Comparison of ENCODE assay signal across 11 cellular contexts in genomic region chr11:16356057-16356750, GRCh38. TPM values are rescaled to one million over a fixed set of nuclear protein-coding genes. Genes with fewer than 3 reads are reported as not detected.
DNase-seq lines count a peak whose midpoint lies in the region; ATAC-seq and TF ChIP-seq lines count a peak whose summit lies in the region.
"Had no signal": no experiment of that assay in that cellular context is flagged by ENCODE, and none has a peak within 500 bp of the region (broad histone marks: within the 10 kb centered on the region; RNA-seq: fewer than 3 reads in every experiment).

Gene SOX6, minus strand, starts transcription at chr11:16356546. Its CDS starts 15,298 bp downstream, at chr11:16341248.

- no peaks in the 10 kb centered on the region for H3K9me2 ChIP-seq in SK-N-SH

- H3K9ac ChIP-seq in SK-N-SH (no peak within 1 kb of the TSS), mesenchymal stem cell (ENCODE audit: low read length) (no peak within 1 kb of the TSS), trophoblast cell (ENCODE audit: low read length) (no peak within 1 kb of the TSS)

- 52% methylated on average over 3 of the region's 3 CpGs for WGBS in SK-N-SH (ENCODE audit: low lambda C conversion rate)
- WGBS in mesenchymal stem cell, result 47% methylated on average over 2 of the region's 3 CpGs
- WGBS in tibial nerve, 2 donors, result 19 to 29% methylated on average over 3 of the region's 3 CpGs
- WGBS in trophoblast cell (ENCODE audit: extremely low coverage, insufficient coverage, insufficient read length), result no CpG with 5 or more reads among the region's 3 CpGs

- H4K20me1 ChIP-seq in SK-N-SH (ENCODE audit: insufficient read depth), result no peaks in the 10 kb centered on the region

- ATAC-seq in SK-N-SH treated with all-trans-retinoic acid at 6 μM for 48 hours (peak; percentile 79), esophagus mucosa (no peak)
- ATAC-seq: lower lobe of right lung had no signal

- CTCF ChIA-PET in SK-N-SH (lab: Yijun Ruan, JAX), result interaction anchor here (1.1 to 1.3 kb wide), 2 partner anchors 9 kb away, joined by 3 to 4 read pairs; no protein-coding TSS in a partner anchor

- H3K36me3 ChIP-seq in SK-N-SH (replicated peaks in 1 of 2; ENCODE audit: control insufficient read depth in 1 of 2, insufficient read depth in 2 of 2, low read length in 1 of 2), result no peaks in the 10 kb centered on the region
- H3K36me3 ChIP-seq in mesenchymal stem cell (ENCODE audit: control insufficient read depth in 1 of 2, insufficient read depth in 2 of 2, low read depth in 1 of 2, low read length in 2 of 2), result no peaks in the 10 kb centered on the region
- H3K36me3 ChIP-seq in tibial nerve, result no peaks in the 10 kb centered on the region
- H3K36me3 ChIP-seq in uterus, result no peaks in the 10 kb centered on the region
- no peaks in the 10 kb centered on the region for H3K36me3 ChIP-seq in trophoblast cell (ENCODE audit: control insufficient read depth in 1 of 2, insufficient read depth in 2 of 2, low read length in 2 of 2)
- H3K36me3 ChIP-seq: lower lobe of right lung had no signal

- H3F3A ChIP-seq in SK-N-SH (replicated peaks; ENCODE audit: insufficient read depth), result no peaks in the 10 kb centered on the region

- H3K14ac ChIP-seq in mesenchymal stem cell (ENCODE audit: low read length in 2 of 2) (no peak within 1 kb of the TSS), trophoblast cell (ENCODE audit: low read length) (no peak within 1 kb of the TSS)

- H3K9me3 ChIP-seq in SK-N-SH (no peaks in the 10 kb centered on the region), mesenchymal stem cell (ENCODE audit: control insufficient read depth, low read length) (no peaks in the 10 kb centered on the region), tibial nerve (no peaks in the 10 kb centered on the region), uterus (no peaks in the 10 kb centered on the region), trophoblast cell (ENCODE audit: insufficient read depth, low read depth, low read length) (no peaks in the 10 kb centered on the region)
- H3K9me3 ChIP-seq: lower lobe of right lung had no signal

- no peak within 1 kb of the TSS for H3K27ac ChIP-seq in SK-N-SH (ENCODE audit: low read depth in 2 of 2, low read length in 1 of 2)
- no peak within 1 kb of the TSS for H3K27ac ChIP-seq in mesenchymal stem cell (ENCODE audit: low read length, poor library complexity, severe bottlenecking)
- peak within 1 kb of the TSS; percentile 30 to 78 (median 54) for H3K27ac ChIP-seq in tibial nerve
- H3K27ac ChIP-seq in uterus, result no peak within 1 kb of the TSS
- no peak within 1 kb of the TSS for H3K27ac ChIP-seq in trophoblast cell (ENCODE audit: low read depth, low read length)
- H3K27ac ChIP-seq: lower lobe of right lung had no signal

- no peak for DNase-seq in SK-N-SH
- DNase-seq in mesenchymal stem cell, result peak; percentile 51
- DNase-seq in tibial nerve (ENCODE audit: low spot score in 2 of 2), result peak in 1 of 2 donors; percentile 8
- no peak for DNase-seq in uterus
- DNase-seq in MV-4-11 (lab: John Stamatoyannopoulos, UW), result no peak
- no peak for DNase-seq in trophoblast cell
- DNase-seq: activated CD8-positive, alpha-beta memory T cell treated with anti-CD3 and anti-CD28 coated beads, Interleukin-2, amount 50 U/mL, for 48 hours; lower lobe of right lung; NCI-H1417 treated with DMSO at 0.1 percent for 48 hours had no signal

- H2AFZ ChIP-seq in SK-N-SH (ENCODE audit: low read depth), result no peak within 1 kb of the TSS
- no peak within 1 kb of the TSS for H2AFZ ChIP-seq in mesenchymal stem cell (ENCODE audit: low read depth, low read length)
- no peak within 1 kb of the TSS for H2AFZ ChIP-seq in trophoblast cell (ENCODE audit: insufficient read depth, low read length, poor library complexity)

- peaks cover 13% of the 10 kb centered on the region for H3K79me1 ChIP-seq in mesenchymal stem cell (replicated peaks; ENCODE audit: low read length, poor library complexity, severe bottlenecking)
- no peaks in the 10 kb centered on the region for H3K79me1 ChIP-seq in trophoblast cell (ENCODE audit: low read length)

- H3K18ac ChIP-seq in mesenchymal stem cell (ENCODE audit: low read depth in 1 of 2, low read length in 2 of 2) (no peak within 1 kb of the TSS), trophoblast cell (ENCODE audit: low read length) (no peak within 1 kb of the TSS)

- H2BK15ac ChIP-seq in mesenchymal stem cell (ENCODE audit: low read depth, poor library complexity, severe bottlenecking), result no peak within 1 kb of the TSS

- H2BK120ac ChIP-seq in mesenchymal stem cell (ENCODE audit: low read depth, low read length) (no peak within 1 kb of the TSS), trophoblast cell (ENCODE audit: insufficient read depth, low read length, poor library complexity) (no peak within 1 kb of the TSS)

- H4K8ac ChIP-seq in mesenchymal stem cell (ENCODE audit: low read length) (no peak within 1 kb of the TSS), trophoblast cell (ENCODE audit: low read depth, low read length) (no peak within 1 kb of the TSS)

- no peaks in the 10 kb centered on the region for H3K27me3 ChIP-seq in SK-N-SH (ENCODE audit: insufficient read depth)
- no peaks in the 10 kb centered on the region for H3K27me3 ChIP-seq in mesenchymal stem cell (ENCODE audit: control insufficient read depth in 1 of 2, insufficient read depth in 1 of 2, low read length in 2 of 2)
- no peaks in the 10 kb centered on the region for H3K27me3 ChIP-seq in tibial nerve
- no peaks in the 10 kb centered on the region for H3K27me3 ChIP-seq in uterus
- no peaks in the 10 kb centered on the region for H3K27me3 ChIP-seq in trophoblast cell (ENCODE audit: insufficient read depth, low read length)

- H2AK5ac ChIP-seq in mesenchymal stem cell (ENCODE audit: low read length, severe bottlenecking) (no peak within 1 kb of the TSS), trophoblast cell (ENCODE audit: low read length) (no peak within 1 kb of the TSS)

- H2BK5ac ChIP-seq in mesenchymal stem cell (ENCODE audit: low read depth, low read length, poor library complexity, severe bottlenecking) (no peak within 1 kb of the TSS), trophoblast cell (ENCODE audit: low read depth, low read length, poor library complexity) (no peak within 1 kb of the TSS)

- TF ChIP-seq EP300 in SK-N-SH (IDR thresholded peaks at IDR 0.05; ENCODE audit: borderline replicate concordance in 1 of 2, low read depth in 1 of 2, low read length in 1 of 2) (no peak), tibial nerve (IDR thresholded peaks at IDR 0.05) (peak in 1 of 2 donors; percentile 48)

- H3K4me2 ChIP-seq in SK-N-SH (no peak within 1 kb of the TSS), mesenchymal stem cell (ENCODE audit: low read length, poor library complexity, severe bottlenecking) (no peak within 1 kb of the TSS), trophoblast cell (ENCODE audit: low read length) (no peak within 1 kb of the TSS)

- no peak within 1 kb of the TSS for H3K4ac ChIP-seq in mesenchymal stem cell (ENCODE audit: low read depth in 1 of 2, low read length in 2 of 2)
- no peak within 1 kb of the TSS for H3K4ac ChIP-seq in trophoblast cell (ENCODE audit: low read depth, low read length)

- POLR2A ChIA-PET in SK-N-SH (lab: Yijun Ruan, JAX), result no interaction called here

- no peak within 1 kb of the TSS for H2BK12ac ChIP-seq in mesenchymal stem cell (ENCODE audit: low read length in 2 of 2)
- H2BK12ac ChIP-seq in trophoblast cell (ENCODE audit: low read length), result no peak within 1 kb of the TSS

- intact Hi-C loops in uterus (cut with DNase I; ENCODE audit: low total_unique reads), result no loop called here

- TF ChIP-seq POLR2A in tibial nerve (IDR thresholded peaks at IDR 0.05), result no peak
- TF ChIP-seq POLR2A in uterus (IDR thresholded peaks at IDR 0.05), result no peak

- H3K4me3 ChIP-seq in SK-N-SH (ENCODE audit: low read depth in 2 of 2, low read length in 1 of 2) (no peak within 1 kb of the TSS), mesenchymal stem cell (ENCODE audit: insufficient read depth in 1 of 2, low read depth in 1 of 2, low read length in 2 of 2) (peak within 1 kb of the TSS in 1 of 2 experiments; percentile 42), tibial nerve (peak within 1 kb of the TSS in 1 of 4 donors; percentile 22), uterus (no peak within 1 kb of the TSS), trophoblast cell (ENCODE audit: low read depth, low read length) (no peak within 1 kb of the TSS)
- H3K4me3 ChIP-seq: lower lobe of right lung had no signal

- no peak for TF ChIP-seq RAD21 in SK-N-SH (IDR thresholded peaks at IDR 0.05; ENCODE audit: low read length)

- no peak within 1 kb of the TSS for H3K23ac ChIP-seq in mesenchymal stem cell (ENCODE audit: low read length in 2 of 2)
- H3K23ac ChIP-seq in trophoblast cell (ENCODE audit: low read length), result no peak within 1 kb of the TSS

- no peak within 1 kb of the TSS for H4K12ac ChIP-seq in trophoblast cell (ENCODE audit: low read depth, low read length)

- H4K91ac ChIP-seq in mesenchymal stem cell (ENCODE audit: low read length) (no peak within 1 kb of the TSS), trophoblast cell (ENCODE audit: low read depth, low read length) (no peak within 1 kb of the TSS)

- H3K79me2 ChIP-seq in SK-N-SH (ENCODE audit: insufficient read depth) (no peaks in the 10 kb centered on the region), trophoblast cell (ENCODE audit: control insufficient read depth, insufficient read depth, low read length, poor library complexity) (no peaks in the 10 kb centered on the region)

- TF ChIP-seq CTCF in SK-N-SH (IDR thresholded peaks at IDR 0.05), result no peak
- no peak for TF ChIP-seq CTCF in tibial nerve (IDR thresholded peaks at IDR 0.05)
- TF ChIP-seq CTCF in uterus (IDR thresholded peaks at IDR 0.05), result no peak

- H3K4me1 ChIP-seq in SK-N-SH (ENCODE audit: control insufficient read depth in 1 of 2, insufficient read depth in 2 of 2, low read depth in 1 of 2, low read length in 1 of 2), result no peaks in the 10 kb centered on the region
- no peaks in the 10 kb centered on the region for H3K4me1 ChIP-seq in mesenchymal stem cell (ENCODE audit: control insufficient read depth, insufficient read depth, low read depth, low read length)
- peaks cover 0 to 44% (median 9%) of the 10 kb centered on the region in 4 donors for H3K4me1 ChIP-seq in tibial nerve
- no peaks in the 10 kb centered on the region for H3K4me1 ChIP-seq in uterus
- H3K4me1 ChIP-seq in trophoblast cell (ENCODE audit: control insufficient read depth in 1 of 2, insufficient read depth in 2 of 2, low read length in 2 of 2), result peaks cover 0 to 2% of the 10 kb centered on the region in 2 experiments
- H3K4me1 ChIP-seq: lower lobe of right lung had no signal

TF ChIP-seq in SK-N-SH treated with all-trans-retinoic acid at 6 μM for 48 hours, 23 proteins besides CTCF, POLR2A, EP300 and RAD21 (continues in another document):
- TF ChIP-seq OSR1 (CRISPR knock-in tag; IDR thresholded peaks at IDR 0.05), result 0 out of 2 replicates have a peak, but pooled peaks have one; percentile 30

TF ChIP-seq in SK-N-SH, 30 proteins besides CTCF, POLR2A, EP300 and RAD21 (continues in another document):
- no peak for TF ChIP-seq MEF2A (IDR thresholded peaks at IDR 0.05; ENCODE audit: borderline replicate concordance, low read depth)

RNA-seq across cellular contexts. Expression of gene SOX6, which starts in this region (rescaled TPM):
- 0.03 and 0.05 TPM in 2 replicates for polyA plus RNA-seq in SK-N-SH (2012; rRNA removed)
- polyA plus RNA-seq in SK-N-SH (2012; cell fraction: cytosol; rRNA removed), result 0.01 and 0.05 TPM in 2 replicates
- 0.12 and 0.33 TPM in 2 replicates for polyA plus RNA-seq in SK-N-SH (2012; cell fraction: nucleus; rRNA removed)
- total RNA-seq in esophagus mucosa (13.6 TPM), tibial nerve (10 to 100 TPM in 3 of 4 donors, 1 to 10 TPM in 1; 5.7 to 23.8 (median 18.4) TPM), uterus (10 to 100 TPM in 1 of 4 donors, 1 to 10 TPM in 2, under 1 TPM in 1; 0.29 to 20.5 (median 8.2) TPM)
- polyA plus RNA-seq in mesenchymal stem cell (2013, experiment 1 of 2), result 9.2 TPM
- polyA plus RNA-seq in mesenchymal stem cell (2013, experiment 2 of 2), result 8.5 TPM
- polyA plus RNA-seq in trophoblast cell (2013), result 1.1 and 1.4 TPM in 2 replicates

Comparison
In these comparisons a context has a peak if more than half of its experiments do, and no peak if none do; other contexts are left out.
1. H3K27ac ChIP-seq: peak in tibial nerve (4 of 4); none in SK-N-SH (0 of 2), mesenchymal stem cell (single experiment), uterus (0 of 2) and trophoblast cell (single experiment).